ENCODE assay signal across 1 cellular context in genomic region chr13:33186851-33187250, GRCh38.
TF ChIP-seq lines count a peak whose summit lies in the region.

No MANE protein-coding gene starts in this region.

TF ChIP-seq in WTC11, 78 proteins besides CTCF, POLR2A, EP300 and RAD21 (continued from another document):
- TF ChIP-seq E2F1 (CRISPR knock-in tag; IDR thresholded peaks at IDR 0.05) (no peak), PREB (CRISPR knock-in tag; IDR thresholded peaks at IDR 0.05; ENCODE audit: borderline replicate concordance) (no peak), ZNF416 (CRISPR knock-in tag; IDR thresholded peaks at IDR 0.05) (no peak), EMX1 (CRISPR knock-in tag; IDR thresholded peaks at IDR 0.05) (no peak), ZNF219 (CRISPR knock-in tag; IDR thresholded peaks at IDR 0.05; ENCODE audit: borderline replicate concordance) (no peak), RELA (CRISPR knock-in tag; IDR thresholded peaks at IDR 0.05; ENCODE audit: borderline replicate concordance) (no peak), GRHL2 (CRISPR knock-in tag; IDR thresholded peaks at IDR 0.05; ENCODE audit: insufficient replicate concordance, severe bottlenecking) (no peak), ZNF121 (CRISPR knock-in tag; IDR thresholded peaks at IDR 0.05) (no peak)
- TF ChIP-seq, protein P1, sequence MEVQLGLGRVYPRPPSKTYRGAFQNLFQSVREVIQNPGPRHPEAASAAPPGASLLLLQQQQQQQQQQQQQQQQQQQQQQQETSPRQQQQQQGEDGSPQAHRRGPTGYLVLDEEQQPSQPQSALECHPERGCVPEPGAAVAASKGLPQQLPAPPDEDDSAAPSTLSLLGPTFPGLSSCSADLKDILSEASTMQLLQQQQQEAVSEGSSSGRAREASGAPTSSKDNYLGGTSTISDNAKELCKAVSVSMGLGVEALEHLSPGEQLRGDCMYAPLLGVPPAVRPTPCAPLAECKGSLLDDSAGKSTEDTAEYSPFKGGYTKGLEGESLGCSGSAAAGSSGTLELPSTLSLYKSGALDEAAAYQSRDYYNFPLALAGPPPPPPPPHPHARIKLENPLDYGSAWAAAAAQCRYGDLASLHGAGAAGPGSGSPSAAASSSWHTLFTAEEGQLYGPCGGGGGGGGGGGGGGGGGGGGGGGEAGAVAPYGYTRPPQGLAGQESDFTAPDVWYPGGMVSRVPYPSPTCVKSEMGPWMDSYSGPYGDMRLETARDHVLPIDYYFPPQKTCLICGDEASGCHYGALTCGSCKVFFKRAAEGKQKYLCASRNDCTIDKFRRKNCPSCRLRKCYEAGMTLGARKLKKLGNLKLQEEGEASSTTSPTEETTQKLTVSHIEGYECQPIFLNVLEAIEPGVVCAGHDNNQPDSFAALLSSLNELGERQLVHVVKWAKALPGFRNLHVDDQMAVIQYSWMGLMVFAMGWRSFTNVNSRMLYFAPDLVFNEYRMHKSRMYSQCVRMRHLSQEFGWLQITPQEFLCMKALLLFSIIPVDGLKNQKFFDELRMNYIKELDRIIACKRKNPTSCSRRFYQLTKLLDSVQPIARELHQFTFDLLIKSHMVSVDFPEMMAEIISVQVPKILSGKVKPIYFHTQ (CRISPR knock-in tag; IDR thresholded peaks at IDR 0.05) = no peak
TF ChIP-seq in WTC11: peak in this region for 0.
